Comparison of ENCODE assay signal across 8 cellular contexts in genomic region chr6:33578164-33578563, GRCh38. TPM values are rescaled to one million over a fixed set of nuclear protein-coding genes. Genes with fewer than 3 reads are reported as not detected.
DNase-seq lines count a peak whose midpoint lies in the region; ATAC-seq, FAIRE-seq and TF ChIP-seq lines count a peak whose summit lies in the region.
"Had no signal": no experiment of that assay in that cellular context is flagged by ENCODE, and none has a peak within 500 bp of the region (broad histone marks: within the 10 kb centered on the region; RNA-seq: fewer than 3 reads in every experiment).

No MANE protein-coding gene starts in this region.

- H3K14ac ChIP-seq in neuronal stem cell (ENCODE audit: low read length): no peak overlapping the region

- no peak for TF ChIP-seq POLR2A in esophagus squamous epithelium (IDR thresholded peaks at IDR 0.05)
- no peak for TF ChIP-seq POLR2A in spleen (IDR thresholded peaks at IDR 0.05)

- H3K27me3 ChIP-seq in RWPE2 (ENCODE audit: insufficient read depth, poor library complexity, severe bottlenecking) (no peaks in the 10 kb centered on the region), esophagus squamous epithelium (no peaks in the 10 kb centered on the region), spleen (replicated peaks in 1 of 7) (no peaks in the 10 kb centered on the region), neuronal stem cell (ENCODE audit: control insufficient read depth in 3 of 3, insufficient read depth in 3 of 3, low read depth in 1 of 3, low read length in 3 of 3) (no peaks in the 10 kb centered on the region)

- no peak overlapping the region for H4K91ac ChIP-seq in neuronal stem cell (ENCODE audit: low read depth, low read length, poor library complexity)

- H3K27ac ChIP-seq in RWPE2 (ENCODE audit: poor library complexity, severe bottlenecking) (peak overlapping the region; percentile 86), esophagus squamous epithelium (peak overlapping the region; percentile 94 to 97 (median 94)), spleen (peak overlapping the region; percentile 74 to 97 (median 92)), neuronal stem cell (replicated peaks; ENCODE audit: low read length) (no peak overlapping the region)

- TF ChIP-seq CTCF in RWPE2 (IDR thresholded peaks at IDR 0.05; ENCODE audit: poor library complexity, severe bottlenecking) (no peak), esophagus squamous epithelium (IDR thresholded peaks at IDR 0.05) (no peak), spleen (IDR thresholded peaks at IDR 0.05 in 8 of 11, conservative IDR thresholded peaks at IDR 0.05 in 3 of 11) (no peak)

- no peak overlapping the region for H3K4me2 ChIP-seq in neuronal stem cell (ENCODE audit: insufficient read depth, low read length, poor library complexity, severe bottlenecking)

- no peak overlapping the region for H2BK15ac ChIP-seq in neuronal stem cell (ENCODE audit: low read length)

- H3K18ac ChIP-seq in neuronal stem cell (ENCODE audit: low read length): no peak overlapping the region

- no peak overlapping the region for H4K8ac ChIP-seq in neuronal stem cell (ENCODE audit: low read depth, low read length)

- H3K4me1 ChIP-seq in RWPE2 (ENCODE audit: insufficient read depth, poor library complexity, severe bottlenecking) (peaks cover 14% of the 10 kb centered on the region), esophagus squamous epithelium (peaks cover 32 to 52% (median 33%) of the 10 kb centered on the region in 3 donors), spleen (peaks cover 15 to 61% (median 44%) of the 10 kb centered on the region in 6 donors), neuronal stem cell (ENCODE audit: control insufficient read depth in 2 of 2, insufficient read depth in 1 of 2, low read depth in 1 of 2, low read length in 2 of 2) (peaks cover 2 to 5% of the 10 kb centered on the region in 2 donors)

- no peak overlapping the region for H3K9ac ChIP-seq in neuronal stem cell (ENCODE audit: low read depth, low read length, poor library complexity)

- H3K23ac ChIP-seq in neuronal stem cell (ENCODE audit: low read depth, low read length, poor library complexity): no peak overlapping the region

- H3K36me3 ChIP-seq in RWPE2 (ENCODE audit: low read depth): peaks cover 47% of the 10 kb centered on the region
- peaks cover 12 to 45% (median 23%) of the 10 kb centered on the region in 3 donors for H3K36me3 ChIP-seq in esophagus squamous epithelium
- H3K36me3 ChIP-seq in spleen: peaks cover 0 to 51% (median 40%) of the 10 kb centered on the region in 6 donors
- peaks cover 16 to 43% of the 10 kb centered on the region in 2 donors for H3K36me3 ChIP-seq in neuronal stem cell (replicated peaks in 1 of 2; ENCODE audit: control insufficient read depth in 2 of 2, insufficient read depth in 2 of 2, low read length in 2 of 2)

- H2AK5ac ChIP-seq in neuronal stem cell (ENCODE audit: low read depth, low read length): no peak overlapping the region

- H2BK120ac ChIP-seq in neuronal stem cell (ENCODE audit: low read depth, low read length): no peak overlapping the region

- FAIRE-seq in GM19239 (lab: Jason Lieb, UNC): peak; percentile 8

- H2BK12ac ChIP-seq in neuronal stem cell (ENCODE audit: low read length): no peak overlapping the region

- ATAC-seq in RWPE2 (ENCODE audit: low read depth): no peak
- no peak for ATAC-seq in HG02642 (IDR thresholded peaks at IDR 0.05; ENCODE audit: poor library complexity, unreplicated experiment)

- intact Hi-C loops in esophagus squamous epithelium (cut with DNase I) (loop anchor here (10.0 kb wide), 1 partner anchor 163 kb away; the partner anchor contains the start of genes CUTA and PHF1), spleen (cut with DNase I; ENCODE audit: low total_unique reads) (loop anchor here (10.0 kb wide), 1 partner anchor 143 kb away; no protein-coding TSS in a partner anchor)

- no peak overlapping the region for H3K4ac ChIP-seq in neuronal stem cell (ENCODE audit: low read length)

- DNase-seq in GM19239 (ENCODE audit: insufficient read length, low spot score) (no peak), RWPE2 (ENCODE audit: low spot score) (no peak), esophagus squamous epithelium (lab: John Stamatoyannopoulos, UW) (no peak), spleen (no peak), neuronal stem cell (ENCODE audit: low spot score) (no peak), NCI-H1092 treated with DMSO at 0.1 percent for 48 hours (lab: John Stamatoyannopoulos, UW) (no peak)
- DNase-seq: NCI-H524 had no signal

- H2BK5ac ChIP-seq in neuronal stem cell (ENCODE audit: low read length): no peak overlapping the region

- H3K79me1 ChIP-seq in neuronal stem cell (ENCODE audit: low read depth, low read length): peaks cover 17% of the 10 kb centered on the region

- 63 to 67% methylated on average over 7 of the region's 7 CpGs for WGBS in esophagus squamous epithelium, 2 donors
- WGBS in spleen, 5 donors: 63 to 76% (median 67%) methylated on average over 7 of the region's 7 CpGs
- no CpG with 5 or more reads among the region's 7 CpGs for WGBS in neuronal stem cell (ENCODE audit: extremely low coverage in 2 of 2, insufficient read length in 2 of 2, insufficient replicate concordance in 1 of 2), 2 donors

- H3K9me3 ChIP-seq in RWPE2 (ENCODE audit: severe bottlenecking) (no peaks in the 10 kb centered on the region), esophagus squamous epithelium (no peaks in the 10 kb centered on the region), spleen (no peaks in the 10 kb centered on the region), neuronal stem cell (replicated peaks in 1 of 2; ENCODE audit: control insufficient read depth in 2 of 2, insufficient read depth in 1 of 2, low read depth in 1 of 2, low read length in 2 of 2) (no peaks in the 10 kb centered on the region)

- no peak overlapping the region for H2AFZ ChIP-seq in neuronal stem cell (ENCODE audit: low read length)

- H3K4me3 ChIP-seq in RWPE2 (ENCODE audit: severe bottlenecking) (peak overlapping the region; percentile 77), esophagus squamous epithelium (peak overlapping the region; percentile 65 to 85 (median 78)), spleen (peak overlapping the region; percentile 79 to 96 (median 92)), neuronal stem cell (ENCODE audit: low read length in 2 of 2) (peak overlapping the region in 1 of 2 donors; percentile 90)

RNA-seq across cellular contexts. Expression of gene BAK1, which starts 1.9 kb away (rescaled TPM):
- total RNA-seq in esophagus squamous epithelium (10 to 100 TPM; 14.3 to 26.2 (median 20.0) TPM), spleen (10 to 100 TPM; 22.6 to 34.4 (median 28.3) TPM)
- polyA plus RNA-seq in spleen: 10 to 100 TPM; 14.9 to 32.2 (median 20.6) TPM
- 14.5 TPM for polyA plus RNA-seq in neuronal stem cell (2013, experiment 1 of 2)
- polyA plus RNA-seq in neuronal stem cell (2013, experiment 2 of 2): 14.1 TPM

RNA-seq across cellular contexts. Expression of gene ITPR3, which starts 43.0 kb away (rescaled TPM):
- total RNA-seq in esophagus squamous epithelium: 10 to 100 TPM; 21.8 to 39.2 (median 35.3) TPM
- total RNA-seq in spleen: 10 to 100 TPM; 42.1 to 95.6 (median 68.1) TPM
- 10 to 100 TPM in 2 of 3 donors, 1 to 10 TPM in 1; 9.9 to 37.9 (median 20.0) TPM for polyA plus RNA-seq in spleen
- 1.4 TPM for polyA plus RNA-seq in neuronal stem cell (2013, experiment 1 of 2)
- 1.4 TPM for polyA plus RNA-seq in neuronal stem cell (2013, experiment 2 of 2)
